ENCODE assay signal across 8 cellular contexts in genomic region chr19:15280915-15281683, GRCh38. TPM values are rescaled to one million over a fixed set of nuclear protein-coding genes. Genes with fewer than 3 reads are reported as not detected.
DNase-seq lines count a peak whose midpoint lies in the region; ATAC-seq, FAIRE-seq and TF ChIP-seq lines count a peak whose summit lies in the region.

No MANE protein-coding gene starts in this region.

- 86% methylated on average over 12 of the region's 12 CpGs for WGBS in GM12878 (ENCODE audit: insufficient coverage, insufficient replicate concordance, low lambda C conversion rate, missing lambda C conversion rate)

- no peak overlapping the region for H3K27ac ChIP-seq in GM12878 (ENCODE audit: control insufficient read depth, insufficient read depth)
- peak overlapping the region; percentile 88 to 93 (median 90) for H3K27ac ChIP-seq in gastrocnemius medialis

- no peak for ATAC-seq in GM12878
- peak; percentile 69 to 75 for ATAC-seq in gastrocnemius medialis
- ATAC-seq in HG02852 (IDR thresholded peaks at IDR 0.05; ENCODE audit: unreplicated experiment) = no peak

- no peak overlapping the region for H3K4me2 ChIP-seq in GM12878 (ENCODE audit: control insufficient read depth, insufficient read depth)

- H3K9me3 ChIP-seq in GM12878 (replicated peaks; ENCODE audit: control insufficient read depth, insufficient read depth, low read length) (no peaks in the 10 kb centered on the region), gastrocnemius medialis (no peaks in the 10 kb centered on the region)

- FAIRE-seq in GM12878 (lab: Jason Lieb, UNC) = no peak

- DNase-seq in NCI-H748 (lab: John Stamatoyannopoulos, UW; ENCODE audit: unreplicated experiment) (peak; percentile 38), NCI-H748 treated with DMSO at 0.1 percent for 48 hours (lab: John Stamatoyannopoulos, UW) (no peak), NCI-H2227 treated with DMSO at 0.1 percent for 48 hours (lab: John Stamatoyannopoulos, UW) (peak; percentile 39), GM12878 (ENCODE audit: low read depth, low spot score) (no peak), iris pigment epithelial cell (ENCODE audit: low read depth) (peak; percentile 96), gastrocnemius medialis (peak; percentile 93 to 96)
- no peak for DNase-seq in central memory CD4-positive, alpha-beta T cell

- H3K4me3 ChIP-seq in GM12878 = no peak overlapping the region
- peak overlapping the region in 1 of 4 donors; percentile 10 for H3K4me3 ChIP-seq in gastrocnemius medialis

- peaks cover 94% of the 10 kb centered on the region for H3K79me2 ChIP-seq in GM12878 (ENCODE audit: control insufficient read depth, insufficient read depth, low read length)

- RAD21 ChIA-PET in GM12878 (lab: Charles Lee; ENCODE audit: unreplicated experiment) = no interaction called here

- TF ChIP-seq POLR2A in GM12878 (IDR thresholded peaks at IDR 0.05; ENCODE audit: low read depth, low read length) (no peak), gastrocnemius medialis (IDR thresholded peaks at IDR 0.05) (peak; percentile 31 to 42)

- H3K27me3 ChIP-seq in GM12878 (replicated peaks in 1 of 2; ENCODE audit: control insufficient read depth in 2 of 2, insufficient read depth in 2 of 2, low read length in 1 of 2) (no peaks in the 10 kb centered on the region), gastrocnemius medialis (no peaks in the 10 kb centered on the region)

- H3K36me3 ChIP-seq in GM12878 (ENCODE audit: control insufficient read depth in 2 of 2, insufficient read depth in 2 of 2, low read length in 1 of 2) (peaks cover 4 to 10% of the 10 kb centered on the region in 2 experiments; a peak in 2 of 4 replicates), gastrocnemius medialis (no peaks in the 10 kb centered on the region)

- H4K20me1 ChIP-seq in GM12878 (ENCODE audit: control insufficient read depth, insufficient read depth) = peaks cover 29% of the 10 kb centered on the region

- H2AFZ ChIP-seq in GM12878 (ENCODE audit: control insufficient read depth, low read depth, low read length) = no peak overlapping the region

- no peak overlapping the region for H3K9ac ChIP-seq in GM12878 (ENCODE audit: control insufficient read depth, insufficient read depth, low read length)

- peaks cover 35% of the 10 kb centered on the region for H3K4me1 ChIP-seq in GM12878 (ENCODE audit: control insufficient read depth, insufficient read depth, low read length)
- peaks cover 96 to 99% of the 10 kb centered on the region in 2 donors for H3K4me1 ChIP-seq in gastrocnemius medialis

- in situ Hi-C loops in GM12878 (cut with MboI) (no loop called here), gastrocnemius medialis (cut with MboI; ENCODE audit: low sequenced_read_pairs in 4 of 4) (loop anchor here in 1 of 4 donors (5.0 kb wide), 1 partner anchor 36 kb away; no protein-coding TSS in a partner anchor)

- no peak for TF ChIP-seq RAD21 in GM12878 (IDR thresholded peaks at IDR 0.05; ENCODE audit: insufficient read depth, low read depth, low read length)

- no peak for TF ChIP-seq EP300 in GM12878 (IDR thresholded peaks at IDR 0.05; ENCODE audit: borderline replicate concordance in 1 of 2, control insufficient read depth in 1 of 2, low read depth in 2 of 2, low read length in 2 of 2)

- CTCF ChIA-PET in GM12878 (lab: Yijun Ruan, JAX) = interaction anchor here (1.6 kb wide), 1 partner anchor 10 kb away, joined by 3 read pairs; no protein-coding TSS in a partner anchor

- TF ChIP-seq CTCF in GM12878 (IDR thresholded peaks at IDR 0.05 in 2 of 3, conservative IDR thresholded peaks at IDR 0.05 in 1 of 3; ENCODE audit: control insufficient read depth in 2 of 3, extremely low read depth in 1 of 3, insufficient read depth in 1 of 3, low read depth in 3 of 3, low read length in 3 of 3) (no peak), gastrocnemius medialis (IDR thresholded peaks at IDR 0.05 in 4 of 5, conservative IDR thresholded peaks at IDR 0.05 in 1 of 5) (no peak)

- BruUV-seq in GM12878 (replicated peaks; lab: Mats Ljungman, UMichigan) = TSS peak; percentile 19

- SMC1A ChIA-PET in GM12878 (lab: Charles Lee; ENCODE audit: uncharacterized antibody, unreplicated experiment) = interaction anchor here (4.1 kb wide), 1 partner anchor 11 kb away, joined by 16 read pairs; no protein-coding TSS in a partner anchor

- POLR2A ChIA-PET in GM12878 (lab: Charles Lee) = no interaction called here

- intact Hi-C loops in GM12878 (cut with micrococcal nuclease; ENCODE audit: unreplicated experiment) = no loop called here
- intact Hi-C loops in gastrocnemius medialis (cut with DNase I; ENCODE audit: low total_unique reads) = loop anchor here (2.0 kb wide), 3 partner anchors 30 to 138 kb away; partner anchors contain the start of gene AKAP8L

TF ChIP-seq in GM12878, 131 proteins besides CTCF, POLR2A, EP300 and RAD21:
- TF ChIP-seq, protein P1, sequence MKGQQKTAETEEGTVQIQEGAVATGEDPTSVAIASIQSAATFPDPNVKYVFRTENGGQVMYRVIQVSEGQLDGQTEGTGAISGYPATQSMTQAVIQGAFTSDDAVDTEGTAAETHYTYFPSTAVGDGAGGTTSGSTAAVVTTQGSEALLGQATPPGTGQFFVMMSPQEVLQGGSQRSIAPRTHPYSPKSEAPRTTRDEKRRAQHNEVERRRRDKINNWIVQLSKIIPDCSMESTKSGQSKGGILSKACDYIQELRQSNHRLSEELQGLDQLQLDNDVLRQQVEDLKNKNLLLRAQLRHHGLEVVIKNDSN (IDR thresholded peaks at IDR 0.05; ENCODE audit: borderline replicate concordance, extremely low read length, insufficient read depth, low read depth, low read length) = no peak
- TF ChIP-seq CEBPB (IDR thresholded peaks at IDR 0.05; ENCODE audit: borderline replicate concordance in 1 of 2, low read depth in 2 of 2, low read length in 2 of 2) = no peak

RNA-seq across cellular contexts. Expression of gene EPHX3, which starts 48.9 kb away (rescaled TPM):
- total RNA-seq in GM12878 (2013; cell fraction: nucleolus; rRNA removed) = not detected in 2 replicates
- not detected in 2 replicates for total RNA-seq in GM12878 (2014; rRNA removed)
- total RNA-seq in GM12878 (2014; rRNA removed; fragmentation: Illumina TruSeq; extraction: Trizol) = not detected in 2 replicates
- total RNA-seq in GM12878 (2021) = not detected in 2 replicates
- polyA plus RNA-seq in GM12878 (2011; ENCODE audit: low read depth) = not detected
- polyA plus RNA-seq in GM12878 (2011; rRNA removed) = 0.04 TPM in 1 of 2 replicates, not detected in the other
- not detected in 2 replicates for polyA plus RNA-seq in GM12878 (2011; cell fraction: cytosol; rRNA removed)
- 0.26 TPM in 1 of 2 replicates, not detected in the other for polyA plus RNA-seq in GM12878 (2011; cell fraction: nucleus; rRNA removed)
- not detected in 2 replicates for polyA plus RNA-seq in GM12878 (2012)
- not detected in 2 replicates for polyA plus RNA-seq in GM12878 (2014; fragmentation: Illumina TruSeq; extraction: Trizol)
- not detected for polyA plus RNA-seq in GM12878 (2014; fragmentation: Nextera tagmentation; extraction: Ambion mirVana)
- polyA plus RNA-seq in GM12878 (2014; rRNA removed) = not detected in 2 replicates
- polyA plus RNA-seq in GM12878 (2016; fragmentation: Nextera tagmentation; extraction: Ambion mirVana) = not detected
- polyA minus RNA-seq in GM12878 (2011; rRNA and poly(A)+ RNA removed) = 0.21 and 0.29 TPM in 2 replicates
- polyA minus RNA-seq in GM12878 (2011; cell fraction: cytosol; rRNA and poly(A)+ RNA removed) = not detected in 2 replicates
- polyA minus RNA-seq in GM12878 (2011; cell fraction: nucleus; rRNA and poly(A)+ RNA removed) = 0.48 TPM in 1 of 2 replicates, not detected in the other
- total RNA-seq in gastrocnemius medialis = not detected

RNA-seq across cellular contexts. Expression of gene BRD4, which starts 51.2 kb away (rescaled TPM):
- total RNA-seq in GM12878 (2013; cell fraction: nucleolus; rRNA removed) = 132 and 152 TPM in 2 replicates
- total RNA-seq in GM12878 (2014; rRNA removed) (9.3 and 11.4 TPM in 2 replicates), GM12878 (2014; rRNA removed; fragmentation: Illumina TruSeq; extraction: Trizol) (8.2 and 9.3 TPM in 2 replicates), GM12878 (2021) (84.4 and 88.8 TPM in 2 replicates), gastrocnemius medialis (10 to 100 TPM; 64.8 to 83.2 (median 73.9) TPM)
- polyA plus RNA-seq in GM12878 (2011; ENCODE audit: low read depth) = 13.0 TPM
- polyA plus RNA-seq in GM12878 (2011; rRNA removed) (3.9 and 6.0 TPM in 2 replicates), GM12878 (2014; fragmentation: Illumina TruSeq; extraction: Trizol) (12.1 and 22.9 TPM in 2 replicates), GM12878 (2014; fragmentation: Nextera tagmentation; extraction: Ambion mirVana) (1 to 10 TPM; 5.3 to 8.6 TPM), GM12878 (2014; rRNA removed) (18.3 and 26.8 TPM in 2 replicates), GM12878 (2016; fragmentation: Nextera tagmentation; extraction: Ambion mirVana) (10 to 100 TPM; 12.2 to 13.1 TPM)
- 4.3 and 5.9 TPM in 2 replicates for polyA plus RNA-seq in GM12878 (2011; cell fraction: cytosol; rRNA removed)
- polyA plus RNA-seq in GM12878 (2011; cell fraction: nucleus; rRNA removed) = 47.2 and 65.0 TPM in 2 replicates
- polyA plus RNA-seq in GM12878 (2012) = 33.0 and 53.4 TPM in 2 replicates
- 18.0 and 22.3 TPM in 2 replicates for polyA minus RNA-seq in GM12878 (2011; rRNA and poly(A)+ RNA removed)
- 15.6 and 16.7 TPM in 2 replicates for polyA minus RNA-seq in GM12878 (2011; cell fraction: cytosol; rRNA and poly(A)+ RNA removed)
- 40.9 and 74.5 TPM in 2 replicates for polyA minus RNA-seq in GM12878 (2011; cell fraction: nucleus; rRNA and poly(A)+ RNA removed)

Comparison
In these comparisons a context has a peak if more than half of its experiments do, and no peak if none do; other contexts are left out.
1. DNase-seq: peak in NCI-H748 (single experiment), NCI-H2227 treated with DMSO at 0.1 percent for 48 hours (single experiment), iris pigment epithelial cell (single experiment) and gastrocnemius medialis (2 of 2); none in NCI-H748 treated with DMSO at 0.1 percent for 48 hours (single experiment), GM12878 (single experiment) and central memory CD4-positive, alpha-beta T cell (single experiment).
2. ATAC-seq: peak in gastrocnemius medialis (2 of 2); none in GM12878 (single experiment) and HG02852 (single experiment).